In the genomic region with DNA sequence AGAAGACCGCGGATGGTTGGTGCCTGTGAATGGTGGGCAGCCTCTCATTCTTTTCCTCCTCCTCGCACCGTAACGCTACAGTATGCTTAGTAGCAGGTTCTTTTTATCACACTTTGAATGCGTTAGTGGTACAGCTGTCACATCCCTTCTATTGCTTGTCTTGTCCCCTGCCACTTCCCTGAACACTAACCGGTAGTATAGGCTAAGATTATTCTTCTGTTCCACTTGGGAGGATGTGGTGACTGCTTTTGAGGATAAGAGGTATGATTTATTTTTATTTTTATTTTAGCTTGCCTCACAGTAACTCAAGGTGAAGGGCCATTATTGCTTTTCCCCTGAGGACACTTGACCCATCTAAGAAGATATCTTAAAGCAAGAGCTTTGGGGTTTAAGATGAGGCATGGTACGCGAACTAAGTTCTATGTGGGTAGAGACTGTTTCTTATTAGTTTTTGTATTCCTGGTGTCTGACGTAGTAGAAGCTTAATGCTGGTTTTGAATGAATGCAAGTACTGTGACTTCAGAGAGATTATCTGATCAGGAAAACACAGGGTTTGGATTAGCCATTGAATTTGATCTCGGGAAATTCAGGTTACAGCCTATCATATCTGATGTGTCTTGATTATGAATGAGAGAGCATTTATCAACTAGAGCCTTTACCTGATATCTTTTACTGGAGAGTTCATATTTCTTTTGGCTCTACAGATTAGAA, we compare ENCODE assay signal across 8 cellular contexts. TPM values are rescaled to one million over a fixed set of nuclear protein-coding genes. Genes with fewer than 3 reads are reported as not detected.
DNase-seq lines count a peak whose midpoint lies in the region; ATAC-seq and TF ChIP-seq lines count a peak whose summit lies in the region.

No MANE protein-coding gene starts in this region.

- H3K27me3 ChIP-seq in right atrium auricular region: no peaks in the 10 kb centered on the region
- no peaks in the 10 kb centered on the region for H3K27me3 ChIP-seq in adipocyte (replicated peaks; ENCODE audit: control insufficient read depth, insufficient read depth, low read length)
- H3K27me3 ChIP-seq in subcutaneous abdominal adipose tissue (ENCODE audit: control insufficient read depth in 5 of 5, insufficient read depth in 4 of 5, low read length in 5 of 5): no peaks in the 10 kb centered on the region

- H3K9ac ChIP-seq in adipocyte (ENCODE audit: low read length): peak overlapping the region; percentile 87
- H3K9ac ChIP-seq in subcutaneous abdominal adipose tissue (ENCODE audit: low read length in 5 of 5): peak overlapping the region; percentile 8 to 83 (median 73)

- peak overlapping the region; percentile 93 to 97 for H3K27ac ChIP-seq in right atrium auricular region
- H3K27ac ChIP-seq in subcutaneous abdominal adipose tissue (ENCODE audit: low read depth, low read length): peak overlapping the region; percentile 81

- no peak for TF ChIP-seq CTCF in right atrium auricular region (IDR thresholded peaks at IDR 0.05)

- intact Hi-C loops in Right ventricle myocardium inferior (cut with DNase I): loop anchor here (2.0 to 10.0 kb wide), 4 partner anchors 30 to 652 kb away; a partner anchor contains a TSS

- no peak for ATAC-seq in Right ventricle myocardium inferior
- ATAC-seq in GM21825 (IDR thresholded peaks at IDR 0.05; ENCODE audit: unreplicated experiment): no peak

- H3K4me3 ChIP-seq in right atrium auricular region (peak overlapping the region; percentile 83 to 86), adipocyte (ENCODE audit: low read length) (peak overlapping the region; percentile 97), subcutaneous abdominal adipose tissue (ENCODE audit: low read depth in 1 of 5, low read length in 5 of 5) (peak overlapping the region; percentile 75 to 98 (median 84))

- peaks cover 0 to 26% of the 10 kb centered on the region in 2 donors for H3K4me1 ChIP-seq in right atrium auricular region
- peaks cover 8% of the 10 kb centered on the region for H3K4me1 ChIP-seq in adipocyte (ENCODE audit: control insufficient read depth, insufficient read depth, low read length)
- H3K4me1 ChIP-seq in subcutaneous abdominal adipose tissue (ENCODE audit: control insufficient read depth in 5 of 5, insufficient read depth in 5 of 5, low read length in 5 of 5): peaks cover 0 to 22% (median 17%) of the 10 kb centered on the region in 5 donors

- no peak for DNase-seq in right atrium auricular region (ENCODE audit: low spot score)
- no peak for DNase-seq in Right ventricle myocardium inferior (ENCODE audit: missing footprints)
- peak; percentile 15 for DNase-seq in adipocyte (ENCODE audit: low read depth)
- peak; percentile 22 for DNase-seq in iris pigment epithelial cell (ENCODE audit: low read depth)
- no peak for DNase-seq in mucosa of gallbladder (ENCODE audit: low spot score)
- DNase-seq in SHP77 treated with DMSO at 0.1 percent for 48 hours (lab: John Stamatoyannopoulos, UW): no peak

- H3K36me3 ChIP-seq in right atrium auricular region (no peaks in the 10 kb centered on the region), adipocyte (ENCODE audit: control insufficient read depth, insufficient read depth, low read length, severe bottlenecking) (no peaks in the 10 kb centered on the region), subcutaneous abdominal adipose tissue (ENCODE audit: control insufficient read depth in 5 of 5, insufficient read depth in 5 of 5, low read length in 5 of 5) (no peaks in the 10 kb centered on the region)

- H3K9me3 ChIP-seq in right atrium auricular region: no peaks in the 10 kb centered on the region
- H3K9me3 ChIP-seq in adipocyte (ENCODE audit: control insufficient read depth, low read length): no peaks in the 10 kb centered on the region
- no peaks in the 10 kb centered on the region for H3K9me3 ChIP-seq in subcutaneous abdominal adipose tissue (ENCODE audit: control insufficient read depth in 5 of 5, low read length in 5 of 5)

RNA-seq across cellular contexts. Expression of a gene that starts 1.0 kb away (rescaled TPM):
- total RNA-seq in right atrium auricular region (10 to 100 TPM; 12.9 to 14.6 TPM), Right ventricle myocardium inferior (27.4 TPM), mucosa of gallbladder (59.1 TPM)

RNA-seq across cellular contexts. Expression of a gene that starts 47.1 kb away (rescaled TPM):
- total RNA-seq in right atrium auricular region (10 to 100 TPM; 19.6 to 22.2 TPM), Right ventricle myocardium inferior (15.5 TPM), mucosa of gallbladder (18.3 TPM)

RNA-seq across cellular contexts. Expression of a gene that starts 59.8 kb away (rescaled TPM):
- 100 to 1,000 TPM; 114 to 115 TPM for total RNA-seq in right atrium auricular region
- 156 TPM for total RNA-seq in Right ventricle myocardium inferior
- total RNA-seq in mucosa of gallbladder: 94.9 TPM

Comparison
In these comparisons a context has a peak if more than half of its experiments do, and no peak if none do; other contexts are left out.
1. DNase-seq: peak in adipocyte (single experiment) and iris pigment epithelial cell (single experiment); none in right atrium auricular region (single experiment), Right ventricle myocardium inferior (single experiment), mucosa of gallbladder (single experiment) and SHP77 treated with DMSO at 0.1 percent for 48 hours (single experiment).
2. Peak in every context shown above with its lines, with median percentiles within 50 percentile points of each other: H3K4me3 ChIP-seq.